11 cellular contexts compared by ENCODE assay signal in the genomic region with DNA sequence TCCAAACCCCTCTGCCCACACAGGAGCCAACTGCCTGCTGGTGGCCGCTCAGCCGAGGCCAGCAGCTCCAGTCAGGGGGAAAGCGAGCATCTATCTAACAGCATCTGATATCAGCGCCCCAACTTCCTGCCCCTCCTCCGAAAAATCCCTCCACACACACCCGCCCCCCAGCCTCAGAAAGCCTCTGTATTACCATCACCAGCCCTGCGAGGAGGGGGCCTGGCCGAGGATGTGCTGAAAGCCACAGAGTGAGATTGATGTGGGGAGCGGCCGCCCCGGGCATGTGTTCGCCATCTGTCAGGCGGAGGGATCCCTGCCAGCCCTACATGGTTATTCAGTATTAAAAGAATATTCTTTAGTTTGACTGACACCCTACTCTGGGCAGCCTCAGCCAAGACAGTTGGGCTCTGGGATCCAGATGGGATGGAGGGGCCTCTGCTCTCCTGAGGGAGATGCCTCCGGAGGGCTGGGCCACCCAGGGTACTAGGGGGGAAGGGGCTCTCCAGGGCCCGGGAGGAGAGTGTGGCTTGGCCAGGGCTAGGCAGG.
DNase-seq lines count a peak whose midpoint lies in the region; ATAC-seq and TF ChIP-seq lines count a peak whose summit lies in the region.
"Had no signal": no experiment of that assay in that cellular context is flagged by ENCODE, and none has a peak within 500 bp of the region (broad histone marks: within the 10 kb centered on the region; RNA-seq: fewer than 3 reads in every experiment).

No MANE protein-coding gene starts in this region.

- H3K9me3 ChIP-seq in fibroblast of lung (ENCODE audit: control insufficient read depth, insufficient read depth, low read depth, low read length), result no peaks in the 10 kb centered on the region
- H3K9me3 ChIP-seq in neuronal stem cell (replicated peaks in 1 of 2; ENCODE audit: control insufficient read depth in 2 of 2, insufficient read depth in 1 of 2, low read depth in 1 of 2, low read length in 2 of 2), result peaks cover 0 to 2% of the 10 kb centered on the region in 2 donors
- H3K9me3 ChIP-seq: prostate gland had no signal

- no peak overlapping the region for H3K56ac ChIP-seq in mesendoderm (ENCODE audit: low read length)

- no peak for ATAC-seq in HG03139 (IDR thresholded peaks at IDR 0.05; ENCODE audit: unreplicated experiment)

- DNase-seq in GM04504 (ENCODE audit: low read depth) (peak; percentile 15), RWPE1 (ENCODE audit: low spot score) (no peak), fibroblast of lung (ENCODE audit: low read depth in 2 of 2) (peak; percentile 38 to 56), neuronal stem cell (ENCODE audit: low spot score) (no peak), NCI-H2107 treated with DMSO at 0.1 percent for 48 hours (lab: John Stamatoyannopoulos, UW; ENCODE audit: unreplicated experiment) (no peak), mesendoderm (no peak)
- DNase-seq: activated CD4-positive, alpha-beta T cell treated with anti-CD3 and anti-CD28 coated beads, Interleukin-2, amount 50 U/mL, for 4 hours; foreskin melanocyte; NCI-H2107 had no signal

- no peak overlapping the region for H2BK120ac ChIP-seq in neuronal stem cell (ENCODE audit: low read depth, low read length)
- no peak overlapping the region for H2BK120ac ChIP-seq in mesendoderm (ENCODE audit: low read depth, low read length)

- H2BK15ac ChIP-seq in neuronal stem cell (ENCODE audit: low read length) (no peak overlapping the region), mesendoderm (replicated peaks; ENCODE audit: low read depth) (no peak overlapping the region)

- H2AK5ac ChIP-seq in neuronal stem cell (ENCODE audit: low read depth, low read length) (no peak overlapping the region), mesendoderm (ENCODE audit: low read length) (no peak overlapping the region)

- POLR2A ChIA-PET in RWPE1 (lab: Yijun Ruan, JAX; ENCODE audit: low non-redundant PET), result interaction anchor here (0.5 kb wide), 1 partner anchor 9 kb away, joined by 3 read pairs; no protein-coding TSS in a partner anchor

- no peak overlapping the region for H2BK5ac ChIP-seq in neuronal stem cell (ENCODE audit: low read length)
- no peak overlapping the region for H2BK5ac ChIP-seq in mesendoderm (ENCODE audit: low read length)

- TF ChIP-seq CTCF in RWPE1 (conservative IDR thresholded peaks at IDR 0.05; ENCODE audit: low read depth) (no peak), fibroblast of lung (conservative IDR thresholded peaks at IDR 0.05 in 1 of 2, IDR thresholded peaks at IDR 0.05 in 1 of 2; ENCODE audit: low read depth in 1 of 2, low read length in 2 of 2) (no peak)

- no peak overlapping the region for H3K4me3 ChIP-seq in fibroblast of lung (replicated peaks in 1 of 4; ENCODE audit: control extremely low read depth in 1 of 4, insufficient read depth in 1 of 4, low read depth in 3 of 4, low read length in 4 of 4)
- no peak overlapping the region for H3K4me3 ChIP-seq in neuronal stem cell (ENCODE audit: low read length in 2 of 2)
- H3K4me3 ChIP-seq in mesendoderm (ENCODE audit: low read length), result no peak overlapping the region
- H3K4me3 ChIP-seq: prostate gland had no signal

- H3K4ac ChIP-seq in neuronal stem cell (ENCODE audit: low read length) (no peak overlapping the region), mesendoderm (ENCODE audit: low read depth, low read length) (no peak overlapping the region)

- no peak overlapping the region for H2AFZ ChIP-seq in fibroblast of lung (ENCODE audit: low read length)
- H2AFZ ChIP-seq in neuronal stem cell (ENCODE audit: low read length), result no peak overlapping the region

- H4K8ac ChIP-seq in neuronal stem cell (ENCODE audit: low read depth, low read length) (no peak overlapping the region), mesendoderm (ENCODE audit: low read depth, low read length) (no peak overlapping the region)

- CTCF ChIA-PET in RWPE1 (lab: Yijun Ruan, JAX), result no interaction called here

- no peak overlapping the region for H3K9ac ChIP-seq in fibroblast of lung (ENCODE audit: insufficient read depth, low read length)
- H3K9ac ChIP-seq in neuronal stem cell (ENCODE audit: low read depth, low read length, poor library complexity), result no peak overlapping the region
- H3K9ac ChIP-seq in mesendoderm (ENCODE audit: low read length), result no peak overlapping the region

- no peak overlapping the region for H3K4me2 ChIP-seq in fibroblast of lung (ENCODE audit: extremely low read depth, insufficient read depth, low read length)
- no peak overlapping the region for H3K4me2 ChIP-seq in neuronal stem cell (ENCODE audit: insufficient read depth, low read length, poor library complexity, severe bottlenecking)
- H3K4me2 ChIP-seq in mesendoderm (ENCODE audit: low read length), result no peak overlapping the region

- H3K36me3 ChIP-seq in fibroblast of lung (ENCODE audit: control insufficient read depth, insufficient read depth, low read length) (no peaks in the 10 kb centered on the region), neuronal stem cell (replicated peaks in 1 of 2; ENCODE audit: control insufficient read depth in 2 of 2, insufficient read depth in 2 of 2, low read length in 2 of 2) (no peaks in the 10 kb centered on the region), mesendoderm (ENCODE audit: control insufficient read depth, insufficient read depth, low read length) (no peaks in the 10 kb centered on the region)
- H3K36me3 ChIP-seq: prostate gland had no signal

- H3K27me3 ChIP-seq in fibroblast of lung (ENCODE audit: control insufficient read depth, insufficient read depth, low read length), result no peaks in the 10 kb centered on the region
- peaks cover 0 to 1% (median 0%) of the 10 kb centered on the region in 3 experiments for H3K27me3 ChIP-seq in neuronal stem cell (ENCODE audit: control insufficient read depth in 3 of 3, insufficient read depth in 3 of 3, low read depth in 1 of 3, low read length in 3 of 3)
- H3K27me3 ChIP-seq in mesendoderm (ENCODE audit: insufficient read depth, low read length, poor library complexity), result no peaks in the 10 kb centered on the region

- peak overlapping the region; percentile 54 for H3K27ac ChIP-seq in RWPE1
- H3K27ac ChIP-seq in fibroblast of lung (ENCODE audit: insufficient read depth, low read length), result no peak overlapping the region
- H3K27ac ChIP-seq in neuronal stem cell (replicated peaks; ENCODE audit: low read length), result no peak overlapping the region
- no peak overlapping the region for H3K27ac ChIP-seq in mesendoderm (ENCODE audit: low read depth, low read length)
- H3K27ac ChIP-seq: prostate gland had no signal

- no peak overlapping the region for H3K23ac ChIP-seq in neuronal stem cell (ENCODE audit: low read depth, low read length, poor library complexity)
- no peak overlapping the region for H3K23ac ChIP-seq in mesendoderm (ENCODE audit: low read length)

- no peak overlapping the region for H4K5ac ChIP-seq in mesendoderm (ENCODE audit: low read length)

- H3K79me1 ChIP-seq in neuronal stem cell (ENCODE audit: low read depth, low read length) (no peaks in the 10 kb centered on the region), mesendoderm (ENCODE audit: low read length) (no peaks in the 10 kb centered on the region)

- H3K18ac ChIP-seq in neuronal stem cell (ENCODE audit: low read length) (peak overlapping the region; percentile 11), mesendoderm (ENCODE audit: low read length) (no peak overlapping the region)

- no peaks in the 10 kb centered on the region for H3K4me1 ChIP-seq in fibroblast of lung (ENCODE audit: control insufficient read depth, extremely low read depth, insufficient read depth, low read length)
- H3K4me1 ChIP-seq in neuronal stem cell (ENCODE audit: control insufficient read depth in 2 of 2, insufficient read depth in 1 of 2, low read depth in 1 of 2, low read length in 2 of 2), result peaks cover 0 to 5% of the 10 kb centered on the region in 2 donors
- peaks cover 8% of the 10 kb centered on the region for H3K4me1 ChIP-seq in mesendoderm (ENCODE audit: control insufficient read depth, low read depth, low read length)
- H3K4me1 ChIP-seq: prostate gland had no signal

- H3K79me2 ChIP-seq in fibroblast of lung (ENCODE audit: control insufficient read depth, insufficient read depth, low read length) (no peaks in the 10 kb centered on the region), mesendoderm (ENCODE audit: control insufficient read depth, insufficient read depth, low read length) (no peaks in the 10 kb centered on the region)

- no peak overlapping the region for H4K91ac ChIP-seq in neuronal stem cell (ENCODE audit: low read depth, low read length, poor library complexity)

- H3K14ac ChIP-seq in neuronal stem cell (ENCODE audit: low read length), result no peak overlapping the region

- WGBS in neuronal stem cell (ENCODE audit: extremely low coverage in 2 of 2, insufficient read length in 2 of 2, insufficient replicate concordance in 1 of 2), 2 donors, result no CpG with 5 or more reads among the region's 15 CpGs
- no CpG with 5 or more reads among the region's 15 CpGs for WGBS in mesendoderm (ENCODE audit: extremely low coverage, insufficient coverage, low lambda C conversion rate)

- no peaks in the 10 kb centered on the region for H4K20me1 ChIP-seq in fibroblast of lung (ENCODE audit: control insufficient read depth, extremely low read depth, insufficient read depth, low read length)

- no peak overlapping the region for H2BK12ac ChIP-seq in neuronal stem cell (ENCODE audit: low read length)

Comparison
In these comparisons a context has a peak if more than half of its experiments do, and no peak if none do; other contexts are left out.
1. DNase-seq: peak in GM04504 (single experiment) and fibroblast of lung (2 of 2); none in RWPE1 (single experiment), neuronal stem cell (single experiment), NCI-H2107 treated with DMSO at 0.1 percent for 48 hours (single experiment) and mesendoderm (single experiment).